18 cellular contexts compared by ENCODE assay signal in the genomic region with DNA sequence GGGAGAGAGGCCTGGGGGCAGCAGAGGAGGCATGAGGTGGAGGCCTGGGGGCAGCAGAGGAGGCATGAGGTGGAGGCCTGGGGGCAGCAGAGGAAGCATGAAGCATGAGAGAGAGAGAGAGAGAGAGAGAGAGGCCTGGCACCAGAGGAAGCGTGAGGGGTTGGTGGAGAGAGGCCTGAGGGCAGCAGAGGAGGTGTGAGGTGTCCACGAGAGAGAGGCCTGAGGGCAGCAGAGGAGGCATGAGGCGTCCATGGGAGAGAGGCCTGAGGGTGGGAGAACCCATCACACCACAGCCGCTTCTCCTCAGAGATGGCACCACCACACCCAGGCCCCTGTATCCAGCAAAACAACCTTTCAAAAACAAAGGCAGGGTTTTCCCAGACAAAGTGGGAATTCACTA. TPM values are rescaled to one million over a fixed set of nuclear protein-coding genes. Genes with fewer than 3 reads are reported as not detected.
"Had no signal": no experiment of that assay in that cellular context is flagged by ENCODE, and none has a peak within 500 bp of the region (broad histone marks: within the 10 kb centered on the region; RNA-seq: fewer than 3 reads in every experiment).

No MANE protein-coding gene starts in this region.

- DNase-seq: activated CD4-positive, alpha-beta T cell treated with anti-CD3 and anti-CD28 coated beads, Interleukin-2, amount 50 U/mL, for 48 hours; activated gamma-delta T cell treated with Interleukin-2 at 50 U/mL for 16 hours; amniotic stem cell; effector CD4-positive, alpha-beta T cell; esophagus squamous epithelium; left ventricle myocardium inferior; naive thymus-derived CD8-positive, alpha-beta T cell; stimulated activated CD4-positive, alpha-beta T cell treated with anti-CD3 and anti-CD28 coated beads, Interleukin-2, amount 100 ng/mL, for 48 hours; stimulated activated naive CD4-positive, alpha-beta T cell treated with Interleukin-2 at 50 U/mL for 16 hours; T1000; upper lobe of left lung had no signal

- H3K4me1 ChIP-seq: esophagus squamous epithelium, left ventricle myocardium inferior, parathyroid adenoma, upper lobe of left lung had no signal

- ATAC-seq: naive thymus-derived CD8-positive, alpha-beta T cell had no signal

- H3K4me2 ChIP-seq: hepatocyte had no signal

- H2AFZ ChIP-seq: hepatocyte, parathyroid adenoma had no signal

- H3K9me3 ChIP-seq: esophagus squamous epithelium, left ventricle myocardium inferior, upper lobe of left lung had no signal

- H3K79me2 ChIP-seq: hepatocyte had no signal

- H3K27me3 ChIP-seq: esophagus squamous epithelium, hepatocyte, upper lobe of left lung had no signal

- H3K27ac ChIP-seq: coronary artery, esophagus squamous epithelium, hepatocyte, left ventricle myocardium inferior, parathyroid adenoma, upper lobe of left lung had no signal

- H3K27me3 Mint-ChIP-seq: naive thymus-derived CD8-positive, alpha-beta T cell had no signal

- H3K9ac ChIP-seq: parathyroid adenoma had no signal

RNA-seq across cellular contexts. Expression of a gene that starts 55.7 kb away (rescaled TPM):
- total RNA-seq: endothelial cell of umbilical vein; glomerular endothelial cell; hepatocyte; left ventricle myocardium inferior; mucosa of gallbladder; naive thymus-derived CD8-positive, alpha-beta T cell had no signal
- polyA plus RNA-seq: endothelial cell of umbilical vein; hepatocyte; keratinocyte; naive thymus-derived CD8-positive, alpha-beta T cell had no signal
